23 cellular contexts compared by ENCODE assay signal in the genomic region with DNA sequence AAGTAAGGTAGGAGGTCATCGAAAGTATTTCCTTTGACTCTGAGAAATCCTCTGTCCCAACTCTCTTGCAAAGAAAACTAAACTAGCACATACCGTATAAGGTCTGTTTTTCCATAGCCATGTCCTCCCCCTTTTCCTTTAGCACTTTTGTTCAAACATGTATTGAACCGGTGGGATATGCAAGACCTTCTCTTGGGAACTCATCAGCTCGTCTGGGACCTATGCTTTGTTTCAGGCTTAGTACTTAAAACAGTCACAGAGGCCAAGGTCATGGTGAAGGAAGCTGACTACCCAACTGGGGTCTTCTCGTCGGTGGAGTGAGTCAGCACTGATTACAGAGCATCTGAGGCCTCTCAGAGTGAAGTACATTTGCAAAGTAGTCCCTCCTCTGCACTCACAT.
"Had no signal": no experiment of that assay in that cellular context is flagged by ENCODE, and none has a peak within 500 bp of the region (broad histone marks: within the 10 kb centered on the region; RNA-seq: fewer than 3 reads in every experiment).

No MANE protein-coding gene starts in this region.

- H3K27ac Mint-ChIP-seq: activated naive CD8-positive, alpha-beta T cell treated with anti-CD3 and anti-CD28 coated beads for 36 hours; dendritic cell treated with granulocyte-macrophage colony-stimulating factor and Interleukin-4, amounts not matched to agents 40 ng/mL and 50 ng/mL, for 4 days; nephron progenitor cell; stimulated activated naive B cell treated with anti-CD40 and anti-IgM and Interleukin-4, amounts not matched to agents 10 μg/mL and 1 μg/mL and 100 μg/mL, for 72 hours; type B pancreatic cell; WTC11 had no signal

- H3K36me3 Mint-ChIP-seq: activated naive CD8-positive, alpha-beta T cell treated with anti-CD3 and anti-CD28 coated beads for 36 hours; stimulated activated naive B cell treated with anti-CD40 and anti-IgM and Interleukin-4, amounts not matched to agents 10 μg/mL and 1 μg/mL and 100 μg/mL, for 72 hours; type B pancreatic cell; WTC11 had no signal

- H3K27me3 Mint-ChIP-seq: activated naive CD8-positive, alpha-beta T cell treated with anti-CD3 and anti-CD28 coated beads for 36 hours had no signal

- H3K4me3 Mint-ChIP-seq: activated naive CD8-positive, alpha-beta T cell treated with anti-CD3 and anti-CD28 coated beads for 36 hours; activated T-cell treated with anti-CD3 and anti-CD28 coated beads, Interleukin-2, amount 50 U/mL, for 4 hours; dendritic cell treated with granulocyte-macrophage colony-stimulating factor and Interleukin-4, amounts not matched to agents 40 ng/mL and 50 ng/mL, for 4 days; nephron progenitor cell; stimulated activated naive B cell treated with anti-CD40 and anti-IgM and Interleukin-4, amounts not matched to agents 10 μg/mL and 1 μg/mL and 100 μg/mL, for 72 hours; type B pancreatic cell; WTC11 had no signal

- H3K4me1 ChIP-seq: parathyroid adenoma had no signal

- H3K4me3 ChIP-seq: body of pancreas, esophagus muscularis mucosa, gastrocnemius medialis, mucosa of descending colon, sigmoid colon, thoracic aorta had no signal

- H3K9ac ChIP-seq: parathyroid adenoma had no signal

- H3K27ac ChIP-seq: body of pancreas, esophagus muscularis mucosa, parathyroid adenoma, sigmoid colon, thoracic aorta had no signal

- H3K36me3 ChIP-seq: esophagus muscularis mucosa, gastrocnemius medialis, sigmoid colon, thoracic aorta had no signal

- DNase-seq: activated CD4-positive, alpha-beta T cell treated with anti-CD3 and anti-CD28 coated beads, Interleukin-2, amount 50 U/mL, for 48 hours; activated CD8-positive, alpha-beta memory T cell treated with anti-CD3 and anti-CD28 coated beads, Interleukin-2, amount 50 U/mL, for 48 hours; activated naive CD4-positive, alpha-beta T cell treated with Interleukin-2 at 50 U/mL for 16 hours; activated naive CD8-positive, alpha-beta T cell treated with anti-CD3 and anti-CD28 coated beads for 36 hours; activated T-cell treated with anti-CD3 and anti-CD28 coated beads, Interleukin-2, amount 50 U/mL, for 4 hours; body of pancreas; effector memory CD4-positive, alpha-beta T cell; gastrocnemius medialis; hypothalamus; mucosa of descending colon; nephron progenitor cell; nucleus accumbens; sigmoid colon; stimulated activated CD4-positive, alpha-beta T cell treated with anti-CD3 and anti-CD28 coated beads, Interleukin-2, amount 100 ng/mL, for 48 hours; stimulated activated CD8-positive, alpha-beta memory T cell treated with anti-CD3 and anti-CD28 coated beads, Interleukin-4, amount 100 ng/mL, for 48 hours; stimulated activated naive B cell treated with anti-CD40 and anti-IgM and Interleukin-4, amounts not matched to agents 10 μg/mL and 1 μg/mL and 100 μg/mL, for 72 hours; T-helper 9 cell had no signal

- H3K27me3 ChIP-seq: body of pancreas, esophagus muscularis mucosa, gastrocnemius medialis had no signal

- H3K9me3 Mint-ChIP-seq: activated naive CD8-positive, alpha-beta T cell treated with anti-CD3 and anti-CD28 coated beads for 36 hours; activated T-cell treated with anti-CD3 and anti-CD28 coated beads, Interleukin-2, amount 50 U/mL, for 4 hours; dendritic cell treated with granulocyte-macrophage colony-stimulating factor and Interleukin-4, amounts not matched to agents 40 ng/mL and 50 ng/mL, for 4 days; nephron progenitor cell; stimulated activated naive B cell treated with anti-CD40 and anti-IgM and Interleukin-4, amounts not matched to agents 10 μg/mL and 1 μg/mL and 100 μg/mL, for 72 hours; type B pancreatic cell had no signal

- ATAC-seq: activated T-cell treated with anti-CD3 and anti-CD28 coated beads, Interleukin-2, amount 50 U/mL, for 4 hours; body of pancreas; gastrocnemius medialis; mucosa of descending colon; stimulated activated naive B cell treated with anti-CD40 and anti-IgM and Interleukin-4, amounts not matched to agents 10 μg/mL and 1 μg/mL and 100 μg/mL, for 72 hours; WTC11 had no signal

- H3K9me3 ChIP-seq: body of pancreas, esophagus muscularis mucosa, gastrocnemius medialis, mucosa of descending colon, sigmoid colon, thoracic aorta had no signal

- H2AFZ ChIP-seq: parathyroid adenoma had no signal
